Comparison of ENCODE assay signal across 9 cellular contexts in genomic region chr10:18610517-18610916, GRCh38. TPM values are rescaled to one million over a fixed set of nuclear protein-coding genes. Genes with fewer than 3 reads are reported as not detected.
DNase-seq lines count a peak whose midpoint lies in the region; ATAC-seq, FAIRE-seq and TF ChIP-seq lines count a peak whose summit lies in the region.
"Had no signal": no experiment of that assay in that cellular context is flagged by ENCODE, and none has a peak within 500 bp of the region (broad histone marks: within the 10 kb centered on the region; RNA-seq: fewer than 3 reads in every experiment).

No MANE protein-coding gene starts in this region.

- WGBS in small intestine, 3 donors: 54 to 73% (median 71%) methylated on average over 3 of the region's 3 CpGs

- H3K9me3 ChIP-seq in SJSA1 (replicated peaks) (no peaks in the 10 kb centered on the region), small intestine (ENCODE audit: control insufficient read depth, low read depth) (no peaks in the 10 kb centered on the region), tibial artery (no peaks in the 10 kb centered on the region)

- peaks cover 12 to 22% of the 10 kb centered on the region in 2 donors for H3K36me3 Mint-ChIP-seq in activated naive CD4-positive, alpha-beta T cell treated with anti-CD3 and anti-CD28 coated beads, Interleukin-2, amount 50 U/mL, for 72 hours
- H3K36me3 Mint-ChIP-seq in activated T-helper 2 cell treated with anti-CD3 and anti-CD28 coated beads, Interferon-gamma antibody, Interleukin-2, Interleukin-4, amounts not matched to agents 10 μg/mL and 5 μg/mL and 100 μg/mL, durations not matched to agents 14 hours and 24 hours and 36 hours (ENCODE audit: low read depth): peaks cover 47% of the 10 kb centered on the region

- no peaks in the 10 kb centered on the region for H3K27me3 Mint-ChIP-seq in activated T-helper 2 cell treated with anti-CD3 and anti-CD28 coated beads, Interferon-gamma antibody, Interleukin-2, Interleukin-4, amounts not matched to agents 10 μg/mL and 5 μg/mL and 100 μg/mL, durations not matched to agents 14 hours and 24 hours and 36 hours (ENCODE audit: low read depth)

- ATAC-seq in activated naive CD4-positive, alpha-beta T cell treated with anti-CD3 and anti-CD28 coated beads, Interleukin-2, amount 50 U/mL, for 72 hours: no peak

- H3K36me3 ChIP-seq in SJSA1: peaks cover 6% of the 10 kb centered on the region
- H3K36me3 ChIP-seq in small intestine (ENCODE audit: control insufficient read depth in 2 of 2, insufficient read depth in 2 of 2, low read length in 2 of 2): peaks cover 2 to 3% of the 10 kb centered on the region in 2 donors
- H3K36me3 ChIP-seq in tibial artery: peaks cover 0 to 25% (median 9%) of the 10 kb centered on the region in 3 donors

- FAIRE-seq in small intestine (lab: Jason Lieb, UNC): no peak

- H3K27ac ChIP-seq in SJSA1 (peak overlapping the region; percentile 61), small intestine (ENCODE audit: low read depth in 1 of 2, low read length in 1 of 2) (peak overlapping the region; percentile 55 to 71), tibial artery (no peak overlapping the region)

- H3K27me3 ChIP-seq in SJSA1 (replicated peaks) (no peaks in the 10 kb centered on the region), small intestine (ENCODE audit: control insufficient read depth in 2 of 2, insufficient read depth in 2 of 2, low read length in 2 of 2) (no peaks in the 10 kb centered on the region), tibial artery (no peaks in the 10 kb centered on the region)

- intact Hi-C loops in tibial artery (cut with DNase I; ENCODE audit: low total_unique reads): no loop called here
- intact Hi-C loops in activated T-helper 2 cell treated with anti-CD3 and anti-CD28 coated beads, Interferon-gamma antibody, Interleukin-2, Interleukin-4, amounts not matched to agents 10 μg/mL and 5 μg/mL and 100 μg/mL, durations not matched to agents 14 hours and 24 hours and 36 hours (cut with micrococcal nuclease): no loop called here

- no peak overlapping the region for H3K27ac Mint-ChIP-seq in activated naive CD4-positive, alpha-beta T cell treated with anti-CD3 and anti-CD28 coated beads, Interleukin-2, amount 50 U/mL, for 72 hours
- H3K27ac Mint-ChIP-seq in activated T-helper 2 cell treated with anti-CD3 and anti-CD28 coated beads, Interferon-gamma antibody, Interleukin-2, Interleukin-4, amounts not matched to agents 10 μg/mL and 5 μg/mL and 100 μg/mL, durations not matched to agents 14 hours and 24 hours and 36 hours: no peak overlapping the region

- peaks cover 3% of the 10 kb centered on the region for H3K4me1 Mint-ChIP-seq in activated T-helper 2 cell treated with anti-CD3 and anti-CD28 coated beads, Interferon-gamma antibody, Interleukin-2, Interleukin-4, amounts not matched to agents 10 μg/mL and 5 μg/mL and 100 μg/mL, durations not matched to agents 14 hours and 24 hours and 36 hours (ENCODE audit: low read depth)

- no peaks in the 10 kb centered on the region for H3K9me3 Mint-ChIP-seq in activated naive CD4-positive, alpha-beta T cell treated with anti-CD3 and anti-CD28 coated beads, Interleukin-2, amount 50 U/mL, for 72 hours
- H3K9me3 Mint-ChIP-seq in activated T-helper 2 cell treated with anti-CD3 and anti-CD28 coated beads, Interferon-gamma antibody, Interleukin-2, Interleukin-4, amounts not matched to agents 10 μg/mL and 5 μg/mL and 100 μg/mL, durations not matched to agents 14 hours and 24 hours and 36 hours: no peaks in the 10 kb centered on the region

- DNase-seq in HFF-Myc (ENCODE audit: extremely low read depth, low read depth): peak; percentile 20
- DNase-seq in SJSA1 (ENCODE audit: low read depth in 1 of 2, low spot score in 2 of 2): peak; percentile 64 to 71
- DNase-seq in glomerular endothelial cell (ENCODE audit: extremely low read depth, low read depth, low spot score): peak; percentile 89
- DNase-seq in small intestine: peak; percentile 90
- DNase-seq in tibial artery: no peak
- DNase-seq in activated CD8-positive, alpha-beta memory T cell treated with anti-CD3 and anti-CD28 coated beads for 24 hours: no peak
- no peak for DNase-seq in activated naive CD4-positive, alpha-beta T cell treated with anti-CD3 and anti-CD28 coated beads, Interleukin-2, amount 50 U/mL, for 72 hours (ENCODE audit: low spot score in 2 of 2)
- no peak for DNase-seq in activated T-helper 2 cell treated with anti-CD3 and anti-CD28 coated beads, Interferon-gamma antibody, Interleukin-2, Interleukin-4, amounts not matched to agents 10 μg/mL and 5 μg/mL and 100 μg/mL, durations not matched to agents 14 hours and 24 hours and 36 hours (ENCODE audit: low spot score)
- DNase-seq: T-helper 9 cell had no signal

- TF ChIP-seq CTCF in HFF-Myc (IDR thresholded peaks at IDR 0.05; ENCODE audit: low read depth, low read length, missing control alignments) (no peak), tibial artery (IDR thresholded peaks at IDR 0.05) (no peak)

- H3K4me3 ChIP-seq in HFF-Myc (replicated peaks; ENCODE audit: low read depth, low read length) (no peak overlapping the region), SJSA1 (no peak overlapping the region), small intestine (ENCODE audit: low read depth in 1 of 2, low read length in 2 of 2) (no peak overlapping the region), tibial artery (no peak overlapping the region)

- H3K4me1 ChIP-seq in SJSA1 (replicated peaks) (peaks cover 31% of the 10 kb centered on the region), small intestine (ENCODE audit: control insufficient read depth in 2 of 2, insufficient read depth in 1 of 2, low read depth in 1 of 2, low read length in 1 of 2) (peaks cover 0 to 5% of the 10 kb centered on the region in 2 donors), tibial artery (peaks cover 0 to 5% (median 0%) of the 10 kb centered on the region in 4 donors)

- no peak overlapping the region for H3K4me3 Mint-ChIP-seq in activated T-helper 2 cell treated with anti-CD3 and anti-CD28 coated beads, Interferon-gamma antibody, Interleukin-2, Interleukin-4, amounts not matched to agents 10 μg/mL and 5 μg/mL and 100 μg/mL, durations not matched to agents 14 hours and 24 hours and 36 hours (ENCODE audit: low read depth)

RNA-seq across cellular contexts. Expression of gene NSUN6, which starts 40.9 kb away (rescaled TPM):
- total RNA-seq in SJSA1 (2014; rRNA removed; shearing (Covaris generic)): 3.2 and 8.4 TPM in 2 replicates
- total RNA-seq in glomerular endothelial cell: 3.2 and 3.7 TPM in 2 replicates
- 10 to 100 TPM in 1 of 3 donors, 1 to 10 TPM in 2; 6.0 to 10.1 (median 7.0) TPM for polyA plus RNA-seq in small intestine
- 10 to 100 TPM; 18.2 to 19.2 TPM for total RNA-seq in activated naive CD4-positive, alpha-beta T cell treated with anti-CD3 and anti-CD28 coated beads, Interleukin-2, amount 50 U/mL, for 72 hours
- total RNA-seq in activated T-helper 2 cell treated with anti-CD3 and anti-CD28 coated beads, Interferon-gamma antibody, Interleukin-2, Interleukin-4, amounts not matched to agents 10 μg/mL and 5 μg/mL and 100 μg/mL, durations not matched to agents 14 hours and 24 hours and 36 hours: 13.7 and 16.4 TPM in 2 replicates

RNA-seq across cellular contexts. Expression of gene ARL5B, which starts 48.7 kb away (rescaled TPM):
- total RNA-seq in SJSA1 (2014; rRNA removed; shearing (Covaris generic)): 26.8 and 36.3 TPM in 2 replicates
- 13.7 and 20.9 TPM in 2 replicates for total RNA-seq in glomerular endothelial cell
- polyA plus RNA-seq in small intestine: 1 to 10 TPM; 5.9 to 7.4 (median 6.7) TPM
- total RNA-seq in activated naive CD4-positive, alpha-beta T cell treated with anti-CD3 and anti-CD28 coated beads, Interleukin-2, amount 50 U/mL, for 72 hours: 10 to 100 TPM; 13.3 to 19.2 TPM
- 26.1 and 26.4 TPM in 2 replicates for total RNA-seq in activated T-helper 2 cell treated with anti-CD3 and anti-CD28 coated beads, Interferon-gamma antibody, Interleukin-2, Interleukin-4, amounts not matched to agents 10 μg/mL and 5 μg/mL and 100 μg/mL, durations not matched to agents 14 hours and 24 hours and 36 hours

Comparison
In these comparisons a context has a peak if more than half of its experiments do, and no peak if none do; other contexts are left out.
1. DNase-seq: peak in HFF-Myc (single experiment), SJSA1 (2 of 2), glomerular endothelial cell (single experiment) and small intestine (single experiment); none in tibial artery (0 of 2), activated CD8-positive, alpha-beta memory T cell treated with anti-CD3 and anti-CD28 coated beads for 24 hours (single experiment), activated naive CD4-positive, alpha-beta T cell treated with anti-CD3 and anti-CD28 coated beads, Interleukin-2, amount 50 U/mL, for 72 hours (0 of 2) and activated T-helper 2 cell treated with anti-CD3 and anti-CD28 coated beads, Interferon-gamma antibody, Interleukin-2, Interleukin-4, amounts not matched to agents 10 μg/mL and 5 μg/mL and 100 μg/mL, durations not matched to agents 14 hours and 24 hours and 36 hours (single experiment).
2. H3K27ac ChIP-seq: peak in SJSA1 (single experiment) and small intestine (2 of 2); none in tibial artery (0 of 2).